ENCODE assay signal across 28 cellular contexts in the genomic region with DNA sequence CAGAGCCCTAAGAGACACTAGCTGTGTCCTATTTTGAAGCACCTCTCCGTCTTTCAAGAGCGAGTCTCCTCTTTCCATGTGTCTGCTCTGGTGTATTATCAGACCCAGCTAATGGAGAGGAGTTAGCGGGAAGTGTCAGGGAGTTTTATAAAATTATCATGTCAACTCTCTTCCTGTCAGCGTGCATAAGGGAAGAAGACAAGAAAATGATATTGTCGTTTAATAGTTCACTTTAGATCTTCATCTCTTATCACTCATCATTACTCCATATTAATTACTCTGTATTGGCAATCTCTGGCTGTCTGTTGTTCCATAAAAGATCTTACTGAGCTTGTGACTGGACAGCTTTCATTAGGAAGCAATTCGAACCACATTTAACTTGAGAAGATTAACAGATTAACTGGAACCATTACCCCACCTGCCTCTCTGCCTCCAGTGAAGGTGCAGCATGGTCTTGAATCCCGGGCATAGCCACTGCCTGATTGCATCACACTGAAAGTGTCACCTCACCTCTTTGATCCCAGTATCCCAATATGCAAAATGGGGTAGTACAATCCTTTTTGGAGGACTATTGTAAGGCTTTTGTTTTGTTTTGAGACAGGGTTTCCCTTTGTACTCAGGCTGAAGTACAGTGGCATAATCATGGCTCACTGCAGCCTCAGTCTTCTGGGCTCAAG.
"Had no signal": no experiment of that assay in that cellular context is flagged by ENCODE, and none has a peak within 500 bp of the region (broad histone marks: within the 10 kb centered on the region; RNA-seq: fewer than 3 reads in every experiment).

No MANE protein-coding gene starts in this region.

- H2AFZ ChIP-seq: neural progenitor cell had no signal

- H3K27me3 ChIP-seq: left lung, neutrophil, ovary, sigmoid colon, spleen, suprapubic skin, tibial artery, upper lobe of right lung, uterus had no signal

- H3K4me3 ChIP-seq: left lung, lower lobe of right lung, neural progenitor cell, ovary, prostate gland, sigmoid colon, spleen, suprapubic skin, thoracic aorta, tibial artery, upper lobe of right lung, uterus had no signal

- H3K4me2 ChIP-seq: neural progenitor cell had no signal

- H3K4me1 ChIP-seq: left lung, lower lobe of right lung, neural progenitor cell, prostate gland, sigmoid colon, spleen, suprapubic skin, tibial artery, upper lobe of right lung, uterus had no signal

- H3K9me3 ChIP-seq: left lung, lower lobe of right lung, neutrophil, ovary, prostate gland, sigmoid colon, thoracic aorta, tibial artery, upper lobe of right lung, uterus had no signal

- ATAC-seq: left colon; left lung; lower lobe of right lung; naive thymus-derived CD8-positive, alpha-beta T cell; right cardiac atrium; stimulated activated effector memory CD8-positive, alpha-beta T cell treated with anti-CD3 and anti-CD28 coated beads, Interleukin-12 subunit alpha, Interleukin-12 subunit beta, amount 100 ng/mL, for 72 hours; upper lobe of right lung had no signal

- H3K36me3 ChIP-seq: left lung, lower lobe of right lung, neural progenitor cell, neutrophil, ovary, prostate gland, sigmoid colon, spleen, suprapubic skin, thoracic aorta, tibial artery, upper lobe of right lung, uterus had no signal

- H3K9ac ChIP-seq: neural progenitor cell had no signal

- H3K27ac ChIP-seq: left lung, lower lobe of right lung, neural progenitor cell, neutrophil, ovary, prostate gland, sigmoid colon, spleen, suprapubic skin, thoracic aorta, tibial artery, upper lobe of right lung, uterus had no signal

- DNase-seq: hypothalamus; immature natural killer cell; kidney; left colon; left lung; lower lobe of right lung; mammary epithelial cell; mesenchymal stem cell; naive thymus-derived CD8-positive, alpha-beta T cell; occipital lobe; ovary; retina; right cardiac atrium; sigmoid colon; small intestine; spleen; stimulated activated CD4-positive, alpha-beta T cell treated with anti-CD3 and anti-CD28 coated beads, Interleukin-4, amount 100 ng/mL, for 24 hours; stimulated activated naive CD4-positive, alpha-beta T cell; tibial artery; trophoblast cell; upper lobe of right lung; uterus had no signal
